12 cellular contexts compared by ENCODE assay signal in the genomic region with DNA sequence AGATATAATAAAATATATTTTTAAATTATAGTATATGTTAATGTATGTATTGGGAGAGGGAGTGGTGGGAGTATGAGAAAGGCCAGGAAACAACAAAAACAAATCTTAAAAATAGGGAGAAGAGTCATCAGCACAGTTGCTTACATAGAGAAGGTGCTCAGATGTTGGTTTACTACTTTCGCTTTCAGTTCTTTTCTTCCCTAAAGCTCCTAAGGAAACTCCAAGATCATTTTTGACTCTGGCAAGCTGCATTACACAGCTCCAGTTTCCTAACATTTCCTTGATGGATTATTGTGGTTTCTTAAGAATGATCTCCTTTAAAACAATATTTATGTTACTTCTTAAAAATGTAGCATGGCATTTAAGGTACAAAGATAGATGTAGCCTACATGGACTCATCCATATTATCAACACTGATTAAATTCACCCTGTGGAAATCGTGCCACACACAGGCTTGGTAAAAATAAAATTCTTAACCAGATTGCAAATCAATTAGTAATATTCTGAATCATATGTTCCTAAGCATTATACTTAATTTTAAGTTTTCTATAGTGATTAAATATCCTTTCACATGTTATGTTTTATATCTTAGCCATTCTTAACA.
DNase-seq lines count a peak whose midpoint lies in the region; ATAC-seq, FAIRE-seq and TF ChIP-seq lines count a peak whose summit lies in the region.
"Had no signal": no experiment of that assay in that cellular context is flagged by ENCODE, and none has a peak within 500 bp of the region (broad histone marks: within the 10 kb centered on the region; RNA-seq: fewer than 3 reads in every experiment).

No MANE protein-coding gene starts in this region.

- POLR2A ChIA-PET in activated CD4-positive, alpha-beta T cell treated with anti-CD3 and anti-CD28 coated beads, Interleukin-2, amount 10 ng/mL, durations not matched to agents 7 days and 5 days (lab: Charles Lee): no interaction called here

- peaks cover 24% of the 10 kb centered on the region for H3K36me3 Mint-ChIP-seq in activated CD4-positive, alpha-beta T cell treated with anti-CD3 and anti-CD28 coated beads, Interleukin-2, amount 10 ng/mL, durations not matched to agents 24 days and 14 days (ENCODE audit: low read depth)
- H3K36me3 Mint-ChIP-seq in activated CD4-positive, alpha-beta T cell treated with anti-CD3 and anti-CD28 coated beads, Interleukin-2, amount 10 ng/mL, durations not matched to agents 7 days and 5 days (ENCODE audit: low read depth): peaks cover 15% of the 10 kb centered on the region

- H3K36me3 ChIP-seq in stomach: no peaks in the 10 kb centered on the region
- H3K36me3 ChIP-seq in aorta (ENCODE audit: control insufficient read depth in 1 of 2, insufficient read depth in 2 of 2, low read length in 1 of 2): no peaks in the 10 kb centered on the region
- H3K36me3 ChIP-seq: tibial artery had no signal

- TF ChIP-seq CTCF in stomach (IDR thresholded peaks at IDR 0.05): no peak

- H3K4me3 ChIP-seq in stomach (peak overlapping the region in 3 of 4 donors; percentile 3 to 10 (median 6)), aorta (ENCODE audit: low read length in 2 of 2) (no peak overlapping the region)
- H3K4me3 ChIP-seq: tibial artery had no signal

- intact Hi-C loops in activated CD4-positive, alpha-beta T cell treated with anti-CD3 and anti-CD28 coated beads, Interleukin-2, amount 10 ng/mL, durations not matched to agents 24 days and 14 days (cut with micrococcal nuclease): loop anchor here (10.0 kb wide), 1 partner anchor 67 kb away; no protein-coding TSS in a partner anchor
- intact Hi-C loops in stomach (cut with DNase I; ENCODE audit: low total_unique reads): no loop called here
- intact Hi-C loops in aorta (cut with DNase I): no loop called here

- FAIRE-seq in RCC 7860 (lab: Jason Lieb, UNC): no peak

- H3K27me3 ChIP-seq in stomach (no peaks in the 10 kb centered on the region), aorta (ENCODE audit: control insufficient read depth in 1 of 2, insufficient read depth in 2 of 2, low read length in 1 of 2) (no peaks in the 10 kb centered on the region)
- H3K27me3 ChIP-seq: tibial artery had no signal

- ATAC-seq in aorta (ENCODE audit: low FRiP score) (no peak), HG03196 (IDR thresholded peaks at IDR 0.05; ENCODE audit: unreplicated experiment) (no peak)
- ATAC-seq: naive thymus-derived CD4-positive, alpha-beta T cell had no signal

- WGBS in stomach, 5 donors: 24 to 43% (median 35%) methylated on average over 2 of the region's 2 CpGs
- WGBS in aorta, 2 donors: 35 to 60% methylated on average over 2 of the region's 2 CpGs

- TF ChIP-seq POLR2A in stomach (IDR thresholded peaks at IDR 0.05): no peak

- peaks cover 36% of the 10 kb centered on the region for H3K4me1 Mint-ChIP-seq in activated CD4-positive, alpha-beta T cell treated with anti-CD3 and anti-CD28 coated beads, Interleukin-2, amount 10 ng/mL, durations not matched to agents 24 days and 14 days
- H3K4me1 Mint-ChIP-seq in activated CD4-positive, alpha-beta T cell treated with anti-CD3 and anti-CD28 coated beads, Interleukin-2, amount 10 ng/mL, durations not matched to agents 7 days and 5 days: peaks cover 37% of the 10 kb centered on the region

- no peak for TF ChIP-seq EP300 in stomach (IDR thresholded peaks at IDR 0.05)

- peaks cover 0 to 5% (median 0%) of the 10 kb centered on the region in 4 donors for H3K9me3 ChIP-seq in stomach
- H3K9me3 ChIP-seq in aorta (ENCODE audit: control insufficient read depth, low read length): no peaks in the 10 kb centered on the region

- H3K27ac ChIP-seq in stomach (peak overlapping the region in 2 of 5 donors; percentile 1 to 72), aorta (ENCODE audit: low read depth in 1 of 2, low read length in 2 of 2) (no peak overlapping the region)
- H3K27ac ChIP-seq: tibial artery had no signal

- peak overlapping the region; percentile 25 for H3K4me3 Mint-ChIP-seq in activated CD4-positive, alpha-beta T cell treated with anti-CD3 and anti-CD28 coated beads, Interleukin-2, amount 10 ng/mL, durations not matched to agents 24 days and 14 days
- no peak overlapping the region for H3K4me3 Mint-ChIP-seq in activated CD4-positive, alpha-beta T cell treated with anti-CD3 and anti-CD28 coated beads, Interleukin-2, amount 10 ng/mL, durations not matched to agents 7 days and 5 days

- peaks cover 18% of the 10 kb centered on the region for H3K9me3 Mint-ChIP-seq in activated CD4-positive, alpha-beta T cell treated with anti-CD3 and anti-CD28 coated beads, Interleukin-2, amount 10 ng/mL, durations not matched to agents 24 days and 14 days
- H3K9me3 Mint-ChIP-seq in activated CD4-positive, alpha-beta T cell treated with anti-CD3 and anti-CD28 coated beads, Interleukin-2, amount 10 ng/mL, durations not matched to agents 7 days and 5 days: peaks cover 9% of the 10 kb centered on the region

- H3K27ac Mint-ChIP-seq in activated CD4-positive, alpha-beta T cell treated with anti-CD3 and anti-CD28 coated beads, Interleukin-2, amount 10 ng/mL, durations not matched to agents 24 days and 14 days: no peak overlapping the region
- no peak overlapping the region for H3K27ac Mint-ChIP-seq in activated CD4-positive, alpha-beta T cell treated with anti-CD3 and anti-CD28 coated beads, Interleukin-2, amount 10 ng/mL, durations not matched to agents 7 days and 5 days

- H3K4me1 ChIP-seq in stomach (peaks cover 0 to 18% (median 11%) of the 10 kb centered on the region in 4 donors), aorta (ENCODE audit: control insufficient read depth in 1 of 2, insufficient read depth in 2 of 2, low read length in 2 of 2) (no peaks in the 10 kb centered on the region)
- H3K4me1 ChIP-seq: tibial artery had no signal

- CTCF ChIA-PET in activated CD4-positive, alpha-beta T cell treated with anti-CD3 and anti-CD28 coated beads, Interleukin-2, amount 10 ng/mL, durations not matched to agents 7 days and 5 days (lab: Charles Lee): interaction anchor here (0.9 kb wide), 1 partner anchor 11 kb away, joined by 3 read pairs; no protein-coding TSS in a partner anchor

- no peak for DNase-seq in activated CD4-positive, alpha-beta T cell treated with anti-CD3 and anti-CD28 coated beads, Interleukin-2, amount 10 ng/mL, durations not matched to agents 24 days and 14 days
- no peak for DNase-seq in activated CD4-positive, alpha-beta T cell treated with anti-CD3 and anti-CD28 coated beads, Interleukin-2, amount 10 ng/mL, durations not matched to agents 7 days and 5 days
- DNase-seq in RCC 7860 (ENCODE audit: low spot score) (peak; percentile 16), fibroblast of peridontal ligament (ENCODE audit: extremely low read depth) (peak; percentile 74), stomach (no peak), aorta (no peak), NCI-H1417 treated with DMSO at 0.1 percent for 48 hours (lab: John Stamatoyannopoulos, UW) (no peak)
- DNase-seq: cerebellar nuclear complex; naive thymus-derived CD4-positive, alpha-beta T cell; stimulated activated CD4-positive, alpha-beta T cell treated with anti-CD3 and anti-CD28 coated beads, Interleukin-4, amount 100 ng/mL, for 1 hour; tibial artery had no signal

- H3K27me3 Mint-ChIP-seq in activated CD4-positive, alpha-beta T cell treated with anti-CD3 and anti-CD28 coated beads, Interleukin-2, amount 10 ng/mL, durations not matched to agents 24 days and 14 days: peaks cover 3% of the 10 kb centered on the region
- H3K27me3 Mint-ChIP-seq in activated CD4-positive, alpha-beta T cell treated with anti-CD3 and anti-CD28 coated beads, Interleukin-2, amount 10 ng/mL, durations not matched to agents 7 days and 5 days: peaks cover 7% of the 10 kb centered on the region

Comparison
In these comparisons a context has a peak if more than half of its experiments do, and no peak if none do; other contexts are left out.
1. DNase-seq: peak in RCC 7860 (single experiment) and fibroblast of peridontal ligament (single experiment); none in activated CD4-positive, alpha-beta T cell treated with anti-CD3 and anti-CD28 coated beads, Interleukin-2, amount 10 ng/mL, durations not matched to agents 24 days and 14 days (single experiment), activated CD4-positive, alpha-beta T cell treated with anti-CD3 and anti-CD28 coated beads, Interleukin-2, amount 10 ng/mL, durations not matched to agents 7 days and 5 days (single experiment), stomach (single experiment), aorta (0 of 2) and NCI-H1417 treated with DMSO at 0.1 percent for 48 hours (single experiment).
2. H3K4me3 ChIP-seq: peak in stomach (3 of 4); none in aorta (0 of 2).